Comparison of ENCODE assay signal across 30 cellular contexts in genomic region chr3:7201784-7202183, GRCh38.
"Had no signal": no experiment of that assay in that cellular context is flagged by ENCODE, and none has a peak within 500 bp of the region (broad histone marks: within the 10 kb centered on the region; RNA-seq: fewer than 3 reads in every experiment).

No MANE protein-coding gene starts in this region.

- H3K27ac ChIP-seq: adrenal gland, ascending aorta, body of pancreas, brain microvascular endothelial cell, breast epithelium, cardiac muscle cell had no signal

- DNase-seq: activated effector memory CD4-positive, alpha-beta T cell treated with anti-CD3 and anti-CD28 coated beads, Interleukin-2, amount 50 U/mL, for 16 hours; activated effector memory CD4-positive, alpha-beta T cell treated with Interleukin-2 at 50 U/mL for 16 hours; activated gamma-delta T cell; activated gamma-delta T cell treated with Interleukin-2 at 50 U/mL for 16 hours; activated naive CD4-positive, alpha-beta T cell; activated naive CD4-positive, alpha-beta T cell treated with anti-CD3 and anti-CD28 coated beads for 36 hours; activated naive CD4-positive, alpha-beta T cell treated with anti-CD3 and anti-CD28 coated beads, Interleukin-2, amount 10 ng/mL, durations not matched to agents 7 days and 5 days; activated naive CD4-positive, alpha-beta T cell treated with anti-CD3 and anti-CD28 coated beads, Interleukin-2, amount 50 U/mL, for 16 hours; activated naive CD4-positive, alpha-beta T cell treated with Interleukin-2 at 50 U/mL for 16 hours; activated naive CD8-positive, alpha-beta T cell treated with anti-CD3 and anti-CD28 coated beads for 36 hours; activated naive CD8-positive, alpha-beta T cell treated with anti-CD3 and anti-CD28 coated beads, Interleukin-2, amount 10 ng/mL, durations not matched to agents 7 days and 5 days; activated naive CD8-positive, alpha-beta T cell treated with anti-CD3 and anti-CD28 coated beads, Interleukin-2, amount 50 U/mL, for 24 hours; activated T-cell treated with anti-CD3 and anti-CD28 coated beads, Interleukin-2, amount 50 U/mL, for 4 hours; activated T-cell treated with anti-CD3 and anti-CD28 coated beads, Interleukin-2, amount 50 U/mL, for 48 hours; activated T-cell treated with anti-CD3 and anti-CD28 coated beads, Interleukin-2, amount 50 U/mL, for 72 hours; adrenal gland; amniotic stem cell; amygdala; anterior cingulate cortex; aorta; body of pancreas; brain microvascular endothelial cell; caudate nucleus; central memory CD4-positive, alpha-beta T cell; cerebellar nuclear complex had no signal

- ATAC-seq: activated naive CD4-positive, alpha-beta T cell treated with anti-CD3 and anti-CD28 coated beads, Interleukin-2, amount 50 U/mL, for 72 hours; activated naive CD8-positive, alpha-beta T cell treated with anti-CD3 and anti-CD28 coated beads, Interleukin-2, amount 50 U/mL, for 24 hours; activated T-cell treated with anti-CD3 and anti-CD28 coated beads, Interleukin-2, amount 50 U/mL, for 4 hours; activated T-cell treated with anti-CD3 and anti-CD28 coated beads, Interleukin-2, amount 50 U/mL, for 72 hours; activated T-helper 17 cell treated with anti-CD3 and anti-CD28 coated beads, Interleukin-2, amount 50 U/mL, for 72 hours; body of pancreas had no signal

- H3K27me3 ChIP-seq: adrenal gland, ascending aorta, body of pancreas, brain microvascular endothelial cell, breast epithelium, cardiac muscle cell had no signal

- H3K4me3 ChIP-seq: adrenal gland, ascending aorta, body of pancreas, breast epithelium, cardiac muscle cell had no signal

- H3K36me3 ChIP-seq: adrenal gland, ascending aorta, brain microvascular endothelial cell, breast epithelium, cardiac muscle cell had no signal

- H3K4me1 ChIP-seq: ascending aorta, body of pancreas had no signal

- H3K9me3 ChIP-seq: adrenal gland, ascending aorta, body of pancreas, breast epithelium had no signal
